30 cellular contexts compared by ENCODE assay signal in the genomic region with DNA sequence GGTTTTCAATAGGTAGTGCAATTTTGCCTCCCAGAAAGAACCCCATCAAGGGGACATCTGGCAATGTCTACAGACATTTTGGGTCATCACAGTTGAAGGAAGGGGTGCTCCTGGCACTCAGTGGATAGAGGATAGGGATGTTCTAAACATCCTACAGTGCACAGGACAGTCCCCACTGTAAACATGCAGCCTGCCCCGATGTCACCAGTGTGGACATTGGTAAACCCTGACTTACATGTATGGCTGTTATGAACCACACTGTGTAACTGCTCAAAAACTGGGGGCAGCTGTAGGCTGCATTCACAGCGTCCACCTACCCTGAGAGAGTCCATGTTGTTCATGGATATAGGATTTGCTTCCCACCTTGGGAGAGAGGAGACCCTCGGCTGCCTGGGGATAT.
"Had no signal": no experiment of that assay in that cellular context is flagged by ENCODE, and none has a peak within 500 bp of the region (broad histone marks: within the 10 kb centered on the region; RNA-seq: fewer than 3 reads in every experiment).

No MANE protein-coding gene starts in this region.

- H3K4me1 Mint-ChIP-seq: naive thymus-derived CD8-positive, alpha-beta T cell; nephron progenitor cell; neural crest cell had no signal

- H3K27ac ChIP-seq: neutrophil, pancreas, psoas muscle, skin epidermis, spleen, stomach, thoracic aorta, tibial nerve, upper lobe of left lung, vagina had no signal

- DNase-seq: naive thymus-derived CD8-positive, alpha-beta T cell; nephron progenitor cell; nucleus accumbens; pancreas; psoas muscle; right cardiac atrium; spleen; stimulated activated CD4-positive, alpha-beta T cell treated with anti-CD3 and anti-CD28 coated beads, Interleukin-12 subunit alpha, Interleukin-12 subunit beta, amount 100 ng/mL, for 4 hours; stimulated activated CD4-positive, alpha-beta T cell treated with anti-CD3 and anti-CD28 coated beads, Interleukin-1b, Interleukin-23, amount 100 ng/mL, for 48 hours; stimulated activated CD4-positive, alpha-beta T cell treated with anti-CD3 and anti-CD28 coated beads, Interleukin-4, amount 100 ng/mL, for 1 hour; stimulated activated CD4-positive, alpha-beta T cell treated with anti-CD3 and anti-CD28 coated beads, Interleukin-4, amount 100 ng/mL, for 4 hours; stimulated activated CD8-positive, alpha-beta memory T cell treated with anti-CD3 and anti-CD28 coated beads, Interleukin-4, amount 100 ng/mL, for 48 hours; stimulated activated naive B cell treated with anti-CD40 and anti-IgM and Interleukin-4, amounts not matched to agents 10 μg/mL and 1 μg/mL and 100 μg/mL, for 72 hours; stimulated activated naive CD4-positive, alpha-beta T cell treated with Interleukin-2 at 50 U/mL for 16 hours; stomach; thyroid gland; trophoblast cell; upper lobe of left lung had no signal

- H3K4me3 ChIP-seq: pancreas, psoas muscle, skin epidermis, smooth muscle cell, spleen, stomach, thoracic aorta, thyroid gland, tibial nerve, upper lobe of left lung, vagina had no signal

- FAIRE-seq: pancreas, urothelium cell line had no signal

- H3K27ac Mint-ChIP-seq: naive thymus-derived CD8-positive, alpha-beta T cell; natural killer cell treated with Interleukin-12 subunit alpha and Interleukin-12 subunit beta and Interleukin-15 and Interleukin-18, amount 100 ng/mL, for 72 hours; nephron progenitor cell; progenitor cell of endocrine pancreas; stimulated activated naive B cell treated with anti-CD40 and anti-IgM and Interleukin-4, amounts not matched to agents 10 μg/mL and 1 μg/mL and 100 μg/mL, for 72 hours; stimulated activated naive CD8-positive, alpha-beta T cell treated with anti-CD3 and anti-CD28 coated beads, Interleukin-15, Interleukin-2, amounts not matched to agents 100 ng/mL and 50 ng/mL, for 24 hours had no signal

- H3K4me2 ChIP-seq: smooth muscle cell had no signal

- H3K36me3 ChIP-seq: neutrophil, pancreas, spleen, stomach, thoracic aorta, thyroid gland, tibial nerve, upper lobe of left lung, vagina had no signal

- H3K4me3 Mint-ChIP-seq: naive thymus-derived CD8-positive, alpha-beta T cell; natural killer cell treated with Interleukin-12 subunit alpha and Interleukin-12 subunit beta and Interleukin-15 and Interleukin-18, amount 100 ng/mL, for 72 hours; nephron progenitor cell; neural crest cell; stimulated activated naive B cell treated with anti-CD40 and anti-IgM and Interleukin-4, amounts not matched to agents 10 μg/mL and 1 μg/mL and 100 μg/mL, for 72 hours; stimulated activated naive CD8-positive, alpha-beta T cell treated with anti-CD3 and anti-CD28 coated beads, Interleukin-15, Interleukin-2, amounts not matched to agents 100 ng/mL and 50 ng/mL, for 24 hours had no signal

- H3K27me3 ChIP-seq: pancreas, stomach, thyroid gland, tibial nerve, upper lobe of left lung, vagina had no signal

- H3K9me3 ChIP-seq: neutrophil, pancreas, psoas muscle, spleen, stomach, thoracic aorta, thyroid gland, tibial nerve, upper lobe of left lung, vagina had no signal

- H3K36me3 Mint-ChIP-seq: naive thymus-derived CD8-positive, alpha-beta T cell; natural killer cell treated with Interleukin-12 subunit alpha and Interleukin-12 subunit beta and Interleukin-15 and Interleukin-18, amount 100 ng/mL, for 72 hours; stimulated activated naive B cell treated with anti-CD40 and anti-IgM and Interleukin-4, amounts not matched to agents 10 μg/mL and 1 μg/mL and 100 μg/mL, for 72 hours had no signal

- H3K4me1 ChIP-seq: pancreas, psoas muscle, spleen, tibial nerve, upper lobe of left lung, vagina had no signal

- H3K9me3 Mint-ChIP-seq: natural killer cell treated with Interleukin-12 subunit alpha and Interleukin-12 subunit beta and Interleukin-15 and Interleukin-18, amount 100 ng/mL, for 72 hours; nephron progenitor cell; neural crest cell; stimulated activated naive B cell treated with anti-CD40 and anti-IgM and Interleukin-4, amounts not matched to agents 10 μg/mL and 1 μg/mL and 100 μg/mL, for 72 hours; stimulated activated naive CD8-positive, alpha-beta T cell treated with anti-CD3 and anti-CD28 coated beads, Interleukin-15, Interleukin-2, amounts not matched to agents 100 ng/mL and 50 ng/mL, for 24 hours had no signal

- ATAC-seq: naive thymus-derived CD8-positive, alpha-beta T cell; pancreas; psoas muscle; right cardiac atrium; sciatic nerve; stimulated activated naive B cell treated with anti-CD40 and anti-IgM and Interleukin-4, amounts not matched to agents 10 μg/mL and 1 μg/mL and 100 μg/mL, for 72 hours had no signal
